1 cellular context compared by ENCODE assay signal in the genomic region with DNA sequence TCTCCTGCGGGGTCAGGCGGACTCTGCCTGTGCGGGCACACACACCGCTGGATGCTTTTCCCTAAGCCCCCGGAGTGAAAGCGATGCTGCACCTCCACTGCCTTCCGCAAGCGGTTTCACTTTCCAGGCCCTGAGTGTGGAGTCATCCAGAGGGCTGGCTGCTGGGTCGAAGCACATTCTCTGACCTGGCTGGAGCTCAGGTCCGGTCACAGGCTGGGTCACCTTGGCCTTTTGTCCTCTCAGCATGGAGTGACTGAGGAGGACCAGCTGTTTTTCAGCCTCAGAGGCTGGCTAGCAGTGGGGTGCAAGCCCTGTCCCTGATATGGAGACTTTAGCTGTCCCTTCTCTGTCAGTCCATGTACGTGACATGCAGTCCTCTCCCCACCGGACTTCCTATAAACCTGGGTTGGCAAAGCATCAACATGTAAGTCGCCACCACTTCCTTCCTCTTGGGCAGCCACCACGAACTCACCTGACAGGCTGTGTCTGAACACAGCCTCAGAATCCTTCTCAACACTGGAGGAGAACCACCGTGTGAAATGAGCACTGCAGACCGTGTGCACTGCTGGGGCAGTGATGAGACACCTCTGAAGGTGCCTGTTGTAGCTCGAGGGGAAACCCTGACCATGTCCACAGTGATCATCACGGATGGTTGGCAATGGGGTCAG.
TF ChIP-seq lines count a peak whose summit lies in the region.

No MANE protein-coding gene starts in this region.

TF ChIP-seq in IMR-90, 13 proteins besides CTCF, POLR2A, EP300 and RAD21 (continued from another document):
- TF ChIP-seq MAFK (IDR thresholded peaks at IDR 0.05; ENCODE audit: low read depth, low read length) (no peak), NFE2L2 (IDR thresholded peaks at IDR 0.05; ENCODE audit: low read depth, low read length) (no peak), MXI1 (IDR thresholded peaks at IDR 0.05; ENCODE audit: borderline replicate concordance, low read depth, low read length) (no peak), CEBPB (IDR thresholded peaks at IDR 0.05; ENCODE audit: low read depth, low read length) (no peak), RCOR1 (IDR thresholded peaks at IDR 0.05; ENCODE audit: insufficient replicate concordance, low read length) (no peak), CHD1 (IDR thresholded peaks at IDR 0.05; ENCODE audit: low read depth, low read length) (no peak), SMC3 (IDR thresholded peaks at IDR 0.05; ENCODE audit: low read depth, low read length) (no peak), BHLHE40 (IDR thresholded peaks at IDR 0.05; ENCODE audit: low read depth, low read length) (no peak)
- TF ChIP-seq, protein P1, sequence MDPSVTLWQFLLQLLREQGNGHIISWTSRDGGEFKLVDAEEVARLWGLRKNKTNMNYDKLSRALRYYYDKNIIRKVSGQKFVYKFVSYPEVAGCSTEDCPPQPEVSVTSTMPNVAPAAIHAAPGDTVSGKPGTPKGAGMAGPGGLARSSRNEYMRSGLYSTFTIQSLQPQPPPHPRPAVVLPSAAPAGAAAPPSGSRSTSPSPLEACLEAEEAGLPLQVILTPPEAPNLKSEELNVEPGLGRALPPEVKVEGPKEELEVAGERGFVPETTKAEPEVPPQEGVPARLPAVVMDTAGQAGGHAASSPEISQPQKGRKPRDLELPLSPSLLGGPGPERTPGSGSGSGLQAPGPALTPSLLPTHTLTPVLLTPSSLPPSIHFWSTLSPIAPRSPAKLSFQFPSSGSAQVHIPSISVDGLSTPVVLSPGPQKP (IDR thresholded peaks at IDR 0.05; ENCODE audit: borderline replicate concordance, low read depth, low read length): no peak
- TF ChIP-seq, protein P2, sequence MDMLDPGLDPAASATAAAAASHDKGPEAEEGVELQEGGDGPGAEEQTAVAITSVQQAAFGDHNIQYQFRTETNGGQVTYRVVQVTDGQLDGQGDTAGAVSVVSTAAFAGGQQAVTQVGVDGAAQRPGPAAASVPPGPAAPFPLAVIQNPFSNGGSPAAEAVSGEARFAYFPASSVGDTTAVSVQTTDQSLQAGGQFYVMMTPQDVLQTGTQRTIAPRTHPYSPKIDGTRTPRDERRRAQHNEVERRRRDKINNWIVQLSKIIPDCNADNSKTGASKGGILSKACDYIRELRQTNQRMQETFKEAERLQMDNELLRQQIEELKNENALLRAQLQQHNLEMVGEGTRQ (IDR thresholded peaks at IDR 0.05; ENCODE audit: low read depth, low read length): no peak
TF ChIP-seq in IMR-90: peak in this region for 0.
